Comparison of ENCODE assay signal across 8 cellular contexts in the genomic region with DNA sequence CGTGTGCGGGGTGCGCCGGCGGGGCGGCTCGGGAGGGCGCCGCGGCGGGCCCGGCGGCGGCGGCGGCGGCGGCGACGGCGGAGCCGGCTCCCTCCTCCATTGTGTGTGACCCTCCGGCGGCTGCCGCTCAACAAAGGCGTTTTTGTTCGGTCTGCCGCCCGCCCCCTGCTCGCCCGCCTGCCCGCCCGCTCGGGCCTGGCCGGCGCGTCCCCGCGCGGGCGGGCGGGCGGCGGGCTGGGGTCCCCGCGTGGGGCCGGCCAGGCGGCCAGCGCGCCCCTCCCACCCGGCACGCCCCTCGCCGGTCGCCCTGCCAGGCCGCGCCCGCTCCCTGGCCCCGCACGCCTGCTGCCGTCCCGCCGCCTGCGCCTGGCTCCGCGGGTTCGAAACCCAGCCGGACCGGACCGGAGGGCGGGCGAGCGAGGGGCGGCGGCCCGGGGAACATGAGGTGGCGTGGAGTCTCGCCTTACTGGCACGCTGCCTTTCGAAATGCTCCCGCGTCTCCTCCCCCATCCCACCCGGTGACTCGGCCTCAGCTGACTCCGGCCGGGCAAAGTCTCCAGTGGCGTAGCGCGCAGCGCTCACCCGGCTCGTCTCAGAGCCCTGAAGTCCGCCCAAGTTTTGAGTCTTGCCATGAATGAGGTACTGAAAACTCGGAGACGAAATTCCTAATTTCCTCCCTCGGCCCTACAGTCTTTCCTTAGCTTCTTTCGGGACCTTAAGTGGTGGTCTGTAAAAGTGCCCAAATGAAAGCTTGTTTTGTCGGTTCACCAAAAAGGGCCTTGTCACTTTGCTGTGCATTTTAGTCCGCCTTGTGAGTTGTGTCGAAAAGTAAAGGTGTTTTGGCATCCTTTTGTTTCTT.
DNase-seq lines count a peak whose midpoint lies in the region; ATAC-seq and TF ChIP-seq lines count a peak whose summit lies in the region.

No MANE protein-coding gene starts in this region.

- H3K9ac ChIP-seq in mucosa of rectum (ENCODE audit: low read depth in 1 of 2, low read length in 2 of 2): peak overlapping the region; percentile 73 to 95

- H3K9me3 ChIP-seq in mucosa of rectum (ENCODE audit: control insufficient read depth in 2 of 2, low read length in 2 of 2): no peaks in the 10 kb centered on the region

- ATAC-seq in GM18861 (IDR thresholded peaks at IDR 0.05; ENCODE audit: unreplicated experiment): peak; percentile 43
- ATAC-seq in HG03066 (IDR thresholded peaks at IDR 0.05; ENCODE audit: low read depth, unreplicated experiment): peak; percentile 42

- H3K4me1 ChIP-seq in mucosa of rectum (ENCODE audit: control insufficient read depth in 2 of 2, insufficient read depth in 2 of 2, low read length in 2 of 2): peaks cover 17 to 20% of the 10 kb centered on the region in 2 donors

- DNase-seq in AG09309 (ENCODE audit: low read depth) (peak; percentile 66), NOMO-1 treated with DMSO at 0.1 percent for 48 hours (lab: John Stamatoyannopoulos, UW; ENCODE audit: unreplicated experiment) (peak; percentile 70), activated T-cell treated with anti-CD3 and anti-CD28 coated beads for 24 hours (ENCODE audit: low read depth) (peak; percentile 48), epithelial cell of prostate (ENCODE audit: low read depth, low spot score) (peak; percentile 70)
- peak; percentile 53 for DNase-seq in stimulated activated CD8-positive, alpha-beta memory T cell treated with anti-CD3 and anti-CD28 coated beads, Interleukin-4, amount 100 ng/mL, for 24 hours (ENCODE audit: low read depth)

- TF ChIP-seq CTCF in AG09309 (IDR thresholded peaks at IDR 0.05; ENCODE audit: control insufficient read depth, insufficient read depth, low read depth, low read length, missing control alignments): no peak

- no peaks in the 10 kb centered on the region for H3K36me3 ChIP-seq in mucosa of rectum (ENCODE audit: control insufficient read depth in 2 of 2, insufficient read depth in 2 of 2, low read length in 2 of 2)

- H3K27ac ChIP-seq in epithelial cell of prostate (peak overlapping the region; percentile 99), mucosa of rectum (ENCODE audit: low read depth in 2 of 2, low read length in 2 of 2) (peak overlapping the region; percentile 92 to 95)

- H3K27me3 ChIP-seq in mucosa of rectum (ENCODE audit: control insufficient read depth in 2 of 2, insufficient read depth in 2 of 2, low read length in 2 of 2): no peaks in the 10 kb centered on the region

- H3K4me3 ChIP-seq in AG09309 (ENCODE audit: control insufficient read depth, low read depth, low read length): peak overlapping the region; percentile 67
- H3K4me3 ChIP-seq in mucosa of rectum (ENCODE audit: low read length in 2 of 2): peak overlapping the region; percentile 81 to 96

Comparison
In these comparisons a context has a peak if more than half of its experiments do, and no peak if none do; other contexts are left out.
1. Peak in every context shown above with its lines: DNase-seq, ATAC-seq, H3K4me3 ChIP-seq and H3K27ac ChIP-seq.